Comparison of ENCODE assay signal across 25 cellular contexts in the genomic region with DNA sequence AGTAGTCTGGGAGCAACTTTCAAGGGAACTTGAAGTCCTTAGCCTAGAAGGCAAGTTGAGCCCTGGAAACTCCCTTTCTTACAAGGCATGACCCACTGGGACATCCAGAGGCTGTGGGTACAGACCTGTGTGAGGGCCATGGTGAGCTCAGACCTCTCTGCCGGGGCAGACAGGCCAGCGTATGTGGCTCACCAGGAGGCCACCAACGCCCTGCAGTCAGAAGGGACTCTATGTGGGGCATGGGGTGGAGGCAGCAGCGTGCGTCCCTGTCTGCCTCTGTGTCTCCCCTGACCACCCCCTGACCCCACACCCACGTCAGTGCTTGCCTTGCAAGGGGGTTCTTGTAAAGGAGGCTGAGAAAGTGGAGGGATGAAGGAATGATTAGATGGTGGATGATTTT. TPM values are rescaled to one million over a fixed set of nuclear protein-coding genes. Genes with fewer than 3 reads are reported as not detected.
DNase-seq lines count a peak whose midpoint lies in the region; ATAC-seq and TF ChIP-seq lines count a peak whose summit lies in the region.
"Had no signal": no experiment of that assay in that cellular context is flagged by ENCODE, and none has a peak within 500 bp of the region (broad histone marks: within the 10 kb centered on the region; RNA-seq: fewer than 3 reads in every experiment).

No MANE protein-coding gene starts in this region.

- DNase-seq in MCF 10A (ENCODE audit: unreplicated experiment) (no peak), mammary epithelial cell (no peak), WTC11 (ENCODE audit: low spot score) (no peak), mesenchymal stem cell (no peak), NCI-H69 (lab: John Stamatoyannopoulos, UW) (no peak), NCI-H1417 (lab: John Stamatoyannopoulos, UW) (no peak)
- DNase-seq: activated CD4-positive, alpha-beta T cell treated with anti-CD3 and anti-CD28 coated beads for 4 hours; activated naive CD4-positive, alpha-beta T cell treated with anti-CD3 and anti-CD28 coated beads, Interleukin-2, amount 10 ng/mL, durations not matched to agents 7 days and 5 days; activated T-cell treated with anti-CD3 and anti-CD28 coated beads, Interleukin-2, amount 50 U/mL, for 72 hours; effector CD8-positive, alpha-beta T cell; Karpas-422; kidney; MV-4-11; NCI-H2171; NCI-H510A treated with DMSO at 0.1 percent for 48 hours; SHP77; stimulated activated naive CD8-positive, alpha-beta T cell treated with anti-CD3 and anti-CD28 coated beads, Interleukin-15, amount 100 ng/mL, for 72 hours; thyroid gland had no signal

- H3K4ac ChIP-seq in mesenchymal stem cell (ENCODE audit: low read depth in 1 of 2, low read length in 2 of 2), result no peak overlapping the region

- no peak overlapping the region for H2BK15ac ChIP-seq in mesenchymal stem cell (ENCODE audit: low read depth, poor library complexity, severe bottlenecking)

- H3K9me3 Mint-ChIP-seq in MCF 10A (ENCODE audit: unreplicated experiment), result peaks cover 8% of the 10 kb centered on the region
- H3K9me3 Mint-ChIP-seq in WTC11, result peaks cover 14% of the 10 kb centered on the region
- H3K9me3 Mint-ChIP-seq in stimulated activated memory B cell treated with anti-CD40 and anti-IgM and Interleukin-4, amounts not matched to agents 10 μg/mL and 1 μg/mL and 100 μg/mL, for 72 hours, result peaks cover 8% of the 10 kb centered on the region

- H3K4me3 Mint-ChIP-seq in MCF 10A (ENCODE audit: unreplicated experiment) (no peak overlapping the region), WTC11 (no peak overlapping the region)
- H3K4me3 Mint-ChIP-seq in stimulated activated memory B cell treated with anti-CD40 and anti-IgM and Interleukin-4, amounts not matched to agents 10 μg/mL and 1 μg/mL and 100 μg/mL, for 72 hours, result no peak overlapping the region
- H3K4me3 Mint-ChIP-seq: activated naive CD4-positive, alpha-beta T cell treated with anti-CD3 and anti-CD28 coated beads, Interleukin-2, amount 10 ng/mL, durations not matched to agents 7 days and 5 days; activated T-cell treated with anti-CD3 and anti-CD28 coated beads, Interleukin-2, amount 50 U/mL, for 72 hours; neural progenitor cell; stimulated activated naive CD8-positive, alpha-beta T cell treated with anti-CD3 and anti-CD28 coated beads, Interleukin-15, amount 100 ng/mL, for 72 hours had no signal

- peak overlapping the region; percentile 32 for H3K27ac Mint-ChIP-seq in MCF 10A (ENCODE audit: low read depth, unreplicated experiment)
- peak overlapping the region; percentile 84; the same call in 1 of the 2 replicates for H3K27ac Mint-ChIP-seq in WTC11
- peak overlapping the region; percentile 65 for H3K27ac Mint-ChIP-seq in stimulated activated memory B cell treated with anti-CD40 and anti-IgM and Interleukin-4, amounts not matched to agents 10 μg/mL and 1 μg/mL and 100 μg/mL, for 72 hours
- H3K27ac Mint-ChIP-seq: activated naive CD4-positive, alpha-beta T cell treated with anti-CD3 and anti-CD28 coated beads, Interleukin-2, amount 10 ng/mL, durations not matched to agents 7 days and 5 days; progenitor cell of endocrine pancreas; stimulated activated naive CD8-positive, alpha-beta T cell treated with anti-CD3 and anti-CD28 coated beads, Interleukin-15, amount 100 ng/mL, for 72 hours had no signal

- no peaks in the 10 kb centered on the region for H3K79me2 ChIP-seq in mammary epithelial cell (ENCODE audit: insufficient read depth, low read length)

- 50% methylated on average over 3 of the region's 6 CpGs for WGBS in mammary epithelial cell (ENCODE audit: low coverage, missing lambda C conversion rate)
- 38% methylated on average over 2 of the region's 6 CpGs for WGBS in mesenchymal stem cell

- H3K23ac ChIP-seq in mesenchymal stem cell (ENCODE audit: low read length in 2 of 2), result no peak overlapping the region

- in situ Hi-C loops in mammary epithelial cell (cut with MboI; ENCODE audit: low sequenced_read_pairs in 2 of 2), result no loop called here

- POLR2A ChIA-PET in MCF 10A (lab: Yijun Ruan, JAX), result interaction anchor here (0.6 to 2.9 kb wide), 3 partner anchors 10 to 23 kb away, joined by 3 to 27 read pairs (median 7); a partner anchor contains a TSS
- POLR2A ChIA-PET in WTC11 (lab: Charles Lee), result no interaction called here

- no peak overlapping the region for H4K8ac ChIP-seq in mesenchymal stem cell (ENCODE audit: low read length)

- H2BK12ac ChIP-seq in mesenchymal stem cell (ENCODE audit: low read length in 2 of 2), result no peak overlapping the region

- H3K27ac ChIP-seq in mammary epithelial cell (ENCODE audit: insufficient read depth, low read depth, low read length) (no peak overlapping the region), mesenchymal stem cell (ENCODE audit: low read length, poor library complexity, severe bottlenecking) (no peak overlapping the region)
- H3K27ac ChIP-seq: neural progenitor cell, thyroid gland had no signal

- no peaks in the 10 kb centered on the region for H3K27me3 Mint-ChIP-seq in MCF 10A (ENCODE audit: insufficient read depth, unreplicated experiment)
- H3K27me3 Mint-ChIP-seq in WTC11 (ENCODE audit: low read depth), result no peaks in the 10 kb centered on the region
- H3K27me3 Mint-ChIP-seq in stimulated activated memory B cell treated with anti-CD40 and anti-IgM and Interleukin-4, amounts not matched to agents 10 μg/mL and 1 μg/mL and 100 μg/mL, for 72 hours, result no peaks in the 10 kb centered on the region
- H3K27me3 Mint-ChIP-seq: activated naive CD4-positive, alpha-beta T cell treated with anti-CD3 and anti-CD28 coated beads, Interleukin-2, amount 10 ng/mL, durations not matched to agents 7 days and 5 days; progenitor cell of endocrine pancreas; stimulated activated naive CD8-positive, alpha-beta T cell treated with anti-CD3 and anti-CD28 coated beads, Interleukin-15, amount 100 ng/mL, for 72 hours had no signal

- ATAC-seq in WTC11, result no peak
- peak; percentile 55 for ATAC-seq in stimulated activated memory B cell treated with anti-CD40 and anti-IgM and Interleukin-4, amounts not matched to agents 10 μg/mL and 1 μg/mL and 100 μg/mL, for 72 hours
- ATAC-seq in GM18858 (IDR thresholded peaks at IDR 0.05; ENCODE audit: unreplicated experiment), result no peak
- ATAC-seq: activated T-cell treated with anti-CD3 and anti-CD28 coated beads, Interleukin-2, amount 50 U/mL, for 72 hours; PC-3; stimulated activated naive CD8-positive, alpha-beta T cell treated with anti-CD3 and anti-CD28 coated beads, Interleukin-15, amount 100 ng/mL, for 72 hours had no signal

- H3K4me2 ChIP-seq in mammary epithelial cell (ENCODE audit: insufficient read depth, low read depth, low read length) (no peak overlapping the region), mesenchymal stem cell (ENCODE audit: low read length, poor library complexity, severe bottlenecking) (no peak overlapping the region)
- H3K4me2 ChIP-seq: neural progenitor cell had no signal

- H2AK5ac ChIP-seq in mesenchymal stem cell (ENCODE audit: low read length, severe bottlenecking), result no peak overlapping the region

- BruUV-seq in MCF 10A (replicated peaks; lab: Mats Ljungman, UMichigan), result no TSS peak
- no TSS peak for BruUV-seq in mammary epithelial cell (replicated peaks; lab: Mats Ljungman, UMichigan)

- H3K36me3 Mint-ChIP-seq in MCF 10A (ENCODE audit: insufficient read depth, unreplicated experiment) (peaks cover 12% of the 10 kb centered on the region), WTC11 (peaks cover 11% of the 10 kb centered on the region)
- H3K36me3 Mint-ChIP-seq in stimulated activated memory B cell treated with anti-CD40 and anti-IgM and Interleukin-4, amounts not matched to agents 10 μg/mL and 1 μg/mL and 100 μg/mL, for 72 hours, result peaks cover 26% of the 10 kb centered on the region

- CTCF ChIA-PET in MCF 10A (lab: Yijun Ruan, JAX) (interaction anchor here (0.6 to 1.3 kb wide), 4 partner anchors 24 to 813 kb away, joined by 3 read pairs; no protein-coding TSS in a partner anchor), mammary epithelial cell (lab: Charles Lee; ENCODE audit: low non-redundant PET) (no interaction called here), WTC11 (lab: Charles Lee) (interaction anchor here (0.8 to 1.3 kb wide), 2 partner anchors 325 to 326 kb away, joined by 3 to 6 read pairs; no protein-coding TSS in a partner anchor)

- peaks cover 18% of the 10 kb centered on the region for H3K4me1 Mint-ChIP-seq in MCF 10A (ENCODE audit: insufficient read depth, unreplicated experiment)
- H3K4me1 Mint-ChIP-seq in WTC11, result peaks cover 17% of the 10 kb centered on the region
- H3K4me1 Mint-ChIP-seq in stimulated activated memory B cell treated with anti-CD40 and anti-IgM and Interleukin-4, amounts not matched to agents 10 μg/mL and 1 μg/mL and 100 μg/mL, for 72 hours, result peaks cover 58% of the 10 kb centered on the region
- H3K4me1 Mint-ChIP-seq: activated naive CD4-positive, alpha-beta T cell treated with anti-CD3 and anti-CD28 coated beads, Interleukin-2, amount 10 ng/mL, durations not matched to agents 7 days and 5 days had no signal

- intact Hi-C loops in MCF 10A (cut with micrococcal nuclease) (no loop called here), mammary epithelial cell (cut with micrococcal nuclease) (no loop called here)

- peaks cover 20% of the 10 kb centered on the region for H3K79me1 ChIP-seq in mesenchymal stem cell (replicated peaks; ENCODE audit: low read length, poor library complexity, severe bottlenecking)

- H2BK120ac ChIP-seq in mesenchymal stem cell (ENCODE audit: low read depth, low read length), result no peak overlapping the region

- no peak overlapping the region for H3K9ac ChIP-seq in mammary epithelial cell (ENCODE audit: insufficient read depth, low read length)
- no peak overlapping the region for H3K9ac ChIP-seq in mesenchymal stem cell (ENCODE audit: low read length)
- H3K9ac ChIP-seq: neural progenitor cell had no signal

- H2AFZ ChIP-seq in mammary epithelial cell (ENCODE audit: low read depth, low read length), result no peak overlapping the region
- H2AFZ ChIP-seq in mesenchymal stem cell (ENCODE audit: low read depth, low read length), result no peak overlapping the region
- H2AFZ ChIP-seq: neural progenitor cell had no signal

- H3K9me3 ChIP-seq in mammary epithelial cell (replicated peaks; ENCODE audit: insufficient read depth, low read length), result no peaks in the 10 kb centered on the region
- no peaks in the 10 kb centered on the region for H3K9me3 ChIP-seq in mesenchymal stem cell (ENCODE audit: control insufficient read depth, low read length)
- H3K9me3 ChIP-seq: thyroid gland had no signal

- no peak overlapping the region for H2BK5ac ChIP-seq in mesenchymal stem cell (ENCODE audit: low read depth, low read length, poor library complexity, severe bottlenecking)

- H3K14ac ChIP-seq in mesenchymal stem cell (ENCODE audit: low read length in 2 of 2), result peak overlapping the region in 1 of 2 experiments; percentile 61

- H3K4me3 ChIP-seq in mammary epithelial cell (replicated peaks in 1 of 3; ENCODE audit: insufficient read depth in 1 of 3, low read depth in 2 of 3, low read length in 3 of 3) (no peak overlapping the region), mesenchymal stem cell (ENCODE audit: insufficient read depth in 1 of 2, low read depth in 1 of 2, low read length in 2 of 2) (no peak overlapping the region)
- H3K4me3 ChIP-seq: breast epithelium, lung, neural progenitor cell, thyroid gland had no signal

- dilution Hi-C loops in mammary epithelial cell (cut with HindIII; ENCODE audit: low sequenced_read_pairs), result no loop called here

- H3K4me1 ChIP-seq in mammary epithelial cell (ENCODE audit: insufficient read depth, low read length), result no peaks in the 10 kb centered on the region
- H3K4me1 ChIP-seq in mesenchymal stem cell (ENCODE audit: control insufficient read depth, insufficient read depth, low read depth, low read length), result no peaks in the 10 kb centered on the region
- H3K4me1 ChIP-seq: breast epithelium, neural progenitor cell had no signal

- H3K36me3 ChIP-seq in mammary epithelial cell (ENCODE audit: insufficient read depth, low read length), result no peaks in the 10 kb centered on the region
- H3K36me3 ChIP-seq in mesenchymal stem cell (ENCODE audit: control insufficient read depth in 1 of 2, insufficient read depth in 2 of 2, low read depth in 1 of 2, low read length in 2 of 2), result peaks cover 0 to 4% of the 10 kb centered on the region in 2 experiments
- H3K36me3 ChIP-seq: breast epithelium, neural progenitor cell, thyroid gland had no signal

- H3K27me3 ChIP-seq in mammary epithelial cell (ENCODE audit: insufficient read depth, low read length) (no peaks in the 10 kb centered on the region), mesenchymal stem cell (ENCODE audit: control insufficient read depth in 1 of 2, insufficient read depth in 1 of 2, low read length in 2 of 2) (no peaks in the 10 kb centered on the region)
- H3K27me3 ChIP-seq: breast epithelium, neural progenitor cell, thyroid gland had no signal

- H4K91ac ChIP-seq in mesenchymal stem cell (ENCODE audit: low read length), result peak overlapping the region; percentile 18

- TF ChIP-seq CTCF in MCF 10A (IDR thresholded peaks at IDR 0.05; ENCODE audit: unreplicated experiment), result no peak
- TF ChIP-seq CTCF in mammary epithelial cell (conservative IDR thresholded peaks at IDR 0.05 in 1 of 2, IDR thresholded peaks at IDR 0.05 in 1 of 2; ENCODE audit: extremely low read depth in 1 of 2, insufficient read depth in 1 of 2, low read depth in 1 of 2, low read length in 2 of 2), result no peak
- TF ChIP-seq CTCF in WTC11 (IDR thresholded peaks at IDR 0.05), result no peak

- H3K18ac ChIP-seq in mesenchymal stem cell (ENCODE audit: low read depth in 1 of 2, low read length in 2 of 2), result no peak overlapping the region

- H4K20me1 ChIP-seq in mammary epithelial cell (ENCODE audit: insufficient read depth, low read length), result no peaks in the 10 kb centered on the region

RNA-seq across cellular contexts. Expression of a gene that starts 10.8 kb away (rescaled TPM):
- total RNA-seq in MCF 10A (2022) (22.1 and 26.4 TPM in 2 replicates), mammary epithelial cell (1 to 10 TPM; 5.5 to 7.1 TPM), WTC11 (2021) (39.4 to 41.1 TPM (median 40.8 TPM) in 3 replicates)
- 8.7 TPM for polyA plus RNA-seq in mammary epithelial cell
- polyA minus RNA-seq in mammary epithelial cell, result 11.7 TPM
- 1.9 TPM for polyA plus RNA-seq in mesenchymal stem cell (2013, experiment 1 of 2)
- 1.8 TPM for polyA plus RNA-seq in mesenchymal stem cell (2013, experiment 2 of 2)

Comparison
In these comparisons a context has a peak if more than half of its experiments do, and no peak if none do; other contexts are left out.
1. H3K27ac Mint-ChIP-seq: peak in every context shown above with its lines; median percentile 84 in WTC11; 65 in stimulated activated memory B cell treated with anti-CD40 and anti-IgM and Interleukin-4, amounts not matched to agents 10 μg/mL and 1 μg/mL and 100 μg/mL, for 72 hours; 32 in MCF 10A.